In genomic region chr18:79200546-79201268, GRCh38 we compare ENCODE assay signal across 8 cellular contexts.
DNase-seq lines count a peak whose midpoint lies in the region; ATAC-seq and TF ChIP-seq lines count a peak whose summit lies in the region.

No MANE protein-coding gene starts in this region.

- H3K4me3 ChIP-seq in esophagus muscularis mucosa (no peak overlapping the region), osteoblast (ENCODE audit: insufficient read depth, low read length) (no peak overlapping the region)

- TF ChIP-seq EP300 in esophagus muscularis mucosa (IDR thresholded peaks at IDR 0.05): no peak

- DNase-seq in EH (ENCODE audit: low read depth): peak; percentile 30
- peak; percentile 85 for DNase-seq in H9
- DNase-seq in SK-N-DZ (ENCODE audit: low spot score): peak; percentile 19
- peak; percentile 100 for DNase-seq in esophagus muscularis mucosa (ENCODE audit: extremely low spot score)
- peak; percentile 47 for DNase-seq in osteoblast (ENCODE audit: insufficient read length, low spot score, missing footprints)
- no peak for DNase-seq in NCI-H226

- no peak overlapping the region for H2BK12ac ChIP-seq in H9 (ENCODE audit: insufficient read length, low read depth, low read length)

- H3K79me2 ChIP-seq in H9 (ENCODE audit: insufficient read depth, low read length) (no peaks in the 10 kb centered on the region), osteoblast (ENCODE audit: insufficient read depth, low read length) (no peaks in the 10 kb centered on the region)

- peaks cover 2 to 12% (median 12%) of the 10 kb centered on the region in 3 experiments; a peak in 6 of 7 replicates for H3K36me3 Mint-ChIP-seq in H9 (ENCODE audit: insufficient read depth in 1 of 3, low read depth in 3 of 3)

- H2BK20ac ChIP-seq in H9 (ENCODE audit: low read depth, low read length, poor library complexity, severe bottlenecking): no peak overlapping the region

- H2BK5ac ChIP-seq in H9 (ENCODE audit: insufficient read length, low read length): no peak overlapping the region

- H4K91ac ChIP-seq in H9 (ENCODE audit: insufficient read length, low read depth, low read length): no peak overlapping the region

- H3K9me3 ChIP-seq in H9 (ENCODE audit: control insufficient read depth, low read depth, low read length): no peaks in the 10 kb centered on the region
- H3K9me3 ChIP-seq in esophagus muscularis mucosa: no peaks in the 10 kb centered on the region
- no peaks in the 10 kb centered on the region for H3K9me3 ChIP-seq in osteoblast (ENCODE audit: low read depth, low read length)

- H3K4me1 Mint-ChIP-seq in H9: no peaks in the 10 kb centered on the region; a peak in 1 of 4 replicates

- H3K18ac ChIP-seq in H9 (ENCODE audit: insufficient read length, low read depth, low read length): no peak overlapping the region

- no peak overlapping the region for H2AK5ac ChIP-seq in H9 (ENCODE audit: insufficient read length, low read length)

- H3K23ac ChIP-seq in H9 (ENCODE audit: insufficient read length, low read depth, low read length): no peak overlapping the region

- H3K9me3 Mint-ChIP-seq in H9: peaks cover 5 to 6% of the 10 kb centered on the region in 2 experiments; a peak in 4 of 5 replicates

- H3K9ac ChIP-seq in H9 (ENCODE audit: extremely low read depth, insufficient read length, low read length): no peak overlapping the region

- TF ChIP-seq POLR2A in esophagus muscularis mucosa (IDR thresholded peaks at IDR 0.05; ENCODE audit: low read depth): no peak

- H3K23me2 ChIP-seq in H9 (ENCODE audit: insufficient read length, low read depth, low read length, poor library complexity, severe bottlenecking): no peaks in the 10 kb centered on the region

- H4K20me1 ChIP-seq in H9 (ENCODE audit: control insufficient read depth, insufficient read depth, insufficient read length) (no peaks in the 10 kb centered on the region), osteoblast (ENCODE audit: insufficient read depth, low read length) (no peaks in the 10 kb centered on the region)

- H3K36me3 ChIP-seq in esophagus muscularis mucosa (peaks cover 0 to 6% (median 2%) of the 10 kb centered on the region in 4 donors), osteoblast (ENCODE audit: insufficient read depth, low read length) (no peaks in the 10 kb centered on the region)

- H3K4me3 Mint-ChIP-seq in H9: no peak overlapping the region; a peak in 1 of 5 replicates

- no CpG with 5 or more reads among the region's 7 CpGs for WGBS in H9 (ENCODE audit: extremely low coverage, insufficient read length, low lambda C conversion rate)
- 85% methylated on average over 7 of the region's 7 CpGs for WGBS in esophagus muscularis mucosa

- H3K27ac ChIP-seq in H9 (ENCODE audit: insufficient read length, low read depth, low read length) (no peak overlapping the region), esophagus muscularis mucosa (replicated peaks in 1 of 4) (no peak overlapping the region), osteoblast (ENCODE audit: low read depth, low read length) (no peak overlapping the region)

- intact Hi-C loops in esophagus muscularis mucosa (cut with DNase I): no loop called here

- no peak overlapping the region for H3T11ph ChIP-seq in H9 (ENCODE audit: low read length)

- H2BK15ac ChIP-seq in H9 (ENCODE audit: low read depth, low read length): no peak overlapping the region

- TF ChIP-seq CTCF in H9 (conservative IDR thresholded peaks at IDR 0.05) (no peak), esophagus muscularis mucosa (IDR thresholded peaks at IDR 0.05) (no peak), osteoblast (IDR thresholded peaks at IDR 0.05; ENCODE audit: extremely low read depth, low read depth, low read length) (no peak)

- H3K4ac ChIP-seq in H9 (ENCODE audit: low read depth, low read length): no peak overlapping the region

- H4K5ac ChIP-seq in H9 (ENCODE audit: insufficient read length, low read depth, low read length): no peak overlapping the region

- ATAC-seq in HG03571 (IDR thresholded peaks at IDR 0.05; ENCODE audit: unreplicated experiment): no peak
- ATAC-seq in HG03378 (IDR thresholded peaks at IDR 0.05; ENCODE audit: unreplicated experiment): no peak

- no peak overlapping the region for H4K8ac ChIP-seq in H9 (replicated peaks; ENCODE audit: insufficient read length, low read depth, low read length)

- no peak overlapping the region for H3K14ac ChIP-seq in H9 (ENCODE audit: insufficient read depth, low read length)

- no peaks in the 10 kb centered on the region for H3K27me3 Mint-ChIP-seq in H9 (ENCODE audit: low read depth)

- no peaks in the 10 kb centered on the region for H3K4me1 ChIP-seq in H9 (ENCODE audit: insufficient read depth, low read length)
- H3K4me1 ChIP-seq in esophagus muscularis mucosa: no peaks in the 10 kb centered on the region
- peaks cover 5% of the 10 kb centered on the region for H3K4me1 ChIP-seq in osteoblast (ENCODE audit: insufficient read depth, low read length)

- no peaks in the 10 kb centered on the region for H3K79me1 ChIP-seq in H9 (ENCODE audit: insufficient read depth, low read depth, low read length, poor library complexity, severe bottlenecking)

- no peak overlapping the region for H3K4me2 ChIP-seq in H9 (ENCODE audit: insufficient read depth, insufficient read length, low read length)
- no peak overlapping the region for H3K4me2 ChIP-seq in osteoblast (ENCODE audit: insufficient read depth, low read length)

- H3K27me3 ChIP-seq in H9 (ENCODE audit: insufficient read depth, low read length) (no peaks in the 10 kb centered on the region), esophagus muscularis mucosa (no peaks in the 10 kb centered on the region), osteoblast (ENCODE audit: insufficient read depth, low read length) (no peaks in the 10 kb centered on the region)

- no peak overlapping the region for H3K56ac ChIP-seq in H9 (ENCODE audit: insufficient read length, low read depth, low read length)

- peak overlapping the region in 1 of 3 experiments; percentile 6; a peak in 1 of 7 replicates for H3K27ac Mint-ChIP-seq in H9

- no peak overlapping the region for H2AFZ ChIP-seq in H9 (ENCODE audit: low read length)
- no peak overlapping the region for H2AFZ ChIP-seq in osteoblast (ENCODE audit: low read length)

- no peak overlapping the region for H2BK120ac ChIP-seq in H9 (ENCODE audit: low read depth, low read length, poor library complexity, severe bottlenecking)
